Comparison of ENCODE assay signal across 8 cellular contexts in the genomic region with DNA sequence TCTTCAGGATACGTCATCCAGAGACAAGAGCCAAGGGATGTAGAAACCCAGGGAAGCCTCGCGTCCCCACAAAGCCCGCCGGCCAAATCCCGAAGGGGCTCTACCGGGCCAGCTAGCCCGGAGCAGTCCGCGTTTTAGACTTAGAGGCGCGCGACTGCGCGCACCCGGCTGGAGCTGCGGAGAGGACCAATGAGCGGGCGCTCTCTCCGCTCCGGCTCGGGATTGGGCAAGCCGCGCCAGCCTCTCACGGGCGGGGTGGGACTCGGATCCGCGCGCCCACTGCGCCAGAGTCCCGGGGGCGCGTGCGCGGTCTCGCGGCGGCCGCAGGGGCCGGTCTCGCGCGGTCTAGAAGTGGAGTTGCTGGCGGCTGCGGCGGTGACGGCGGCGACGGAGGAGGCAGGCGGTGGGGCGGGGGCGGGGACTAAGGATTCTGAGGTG. TPM values are rescaled to one million over a fixed set of nuclear protein-coding genes. Genes with fewer than 3 reads are reported as not detected.
A peak's percentile ranks its signal among the peaks of the same experiment; 100 is the strongest.
DNase-seq lines count a peak whose midpoint lies in the region; ATAC-seq and TF ChIP-seq lines count a peak whose summit lies in the region.

No MANE protein-coding gene starts in this region.

- peak overlapping the region; percentile 88 for H3K4me2 ChIP-seq in OCI-LY3 (ENCODE audit: low read length)

- H3K27ac ChIP-seq in HUES64 (ENCODE audit: low read depth, low read length) (peak overlapping the region; percentile 98), OCI-LY3 (ENCODE audit: low read length) (peak overlapping the region; percentile 65)

- DNase-seq in DMS 273 (lab: John Stamatoyannopoulos, UW; ENCODE audit: unreplicated experiment) = peak; percentile 99
- DNase-seq in activated T-cell treated with anti-CD3 and anti-CD28 coated beads for 4 hours = peak; percentile 83
- peak; percentile 41 for DNase-seq in epithelial cell of proximal tubule (ENCODE audit: low read depth)
- peak; percentile 97 for DNase-seq in mucosa of gallbladder (ENCODE audit: low spot score)
- DNase-seq in stimulated activated CD8-positive, alpha-beta memory T cell treated with anti-CD3 and anti-CD28 coated beads, Interleukin-4, amount 100 ng/mL, for 24 hours (ENCODE audit: low read depth) = peak; percentile 91

- H3K9me3 ChIP-seq in HUES64 (ENCODE audit: insufficient read depth, low read depth, low read length) (no peaks in the 10 kb centered on the region), OCI-LY3 (ENCODE audit: insufficient read depth, low read length) (no peaks in the 10 kb centered on the region)

- TF ChIP-seq CTCF in OCI-LY3 (IDR thresholded peaks at IDR 0.05; ENCODE audit: low read depth, low read length) (no peak), epithelial cell of proximal tubule (conservative IDR thresholded peaks at IDR 0.05; ENCODE audit: low read depth, low read length) (no peak)

- H3K4me1 ChIP-seq in HUES64 (ENCODE audit: insufficient read depth, low read length) (peaks cover 7% of the 10 kb centered on the region), OCI-LY3 (ENCODE audit: low read length) (peaks cover 9% of the 10 kb centered on the region)

- peak; percentile 94 for ATAC-seq in GM21515 (IDR thresholded peaks at IDR 0.05; ENCODE audit: unreplicated experiment)

- H3K79me2 ChIP-seq in OCI-LY3 (ENCODE audit: low read length) = peaks cover 25% of the 10 kb centered on the region; the same call in 1 of the 2 replicates

- peak overlapping the region; percentile 90 for H2AFZ ChIP-seq in OCI-LY3 (ENCODE audit: low read depth, low read length)

- WGBS in HUES64 = under 1% methylated on average over 54 of the region's 54 CpGs

- peaks cover 4% of the 10 kb centered on the region; the same call in 1 of the 2 replicates for H4K20me1 ChIP-seq in OCI-LY3 (ENCODE audit: insufficient read depth, low read length)

- H3K36me3 ChIP-seq in HUES64 (ENCODE audit: insufficient read depth, low read length) (no peaks in the 10 kb centered on the region), OCI-LY3 (replicated peaks; ENCODE audit: low read depth, low read length) (no peaks in the 10 kb centered on the region)

- H3K9ac ChIP-seq in HUES64 (ENCODE audit: low read depth, low read length) = peak overlapping the region; percentile 97
- peak overlapping the region; percentile 72 for H3K9ac ChIP-seq in OCI-LY3 (ENCODE audit: low read length)

- H3K27me3 ChIP-seq in HUES64 (ENCODE audit: insufficient read depth, low read length) (peaks cover 29% of the 10 kb centered on the region), OCI-LY3 (ENCODE audit: low read depth, low read length) (peaks cover 8% of the 10 kb centered on the region; the same call in 1 of the 2 replicates)

- H3K4me3 ChIP-seq in HUES64 (ENCODE audit: low read length) = peak overlapping the region; percentile 92
- peak overlapping the region; percentile 88 for H3K4me3 ChIP-seq in OCI-LY3 (ENCODE audit: low read length)
- peak overlapping the region; percentile 83 for H3K4me3 ChIP-seq in epithelial cell of proximal tubule (ENCODE audit: low read depth, low read length)

RNA-seq across cellular contexts. Expression of gene PALS1, which starts 0.2 kb away (rescaled TPM):
- 15.3 TPM for polyA plus RNA-seq in HUES64 (2013, experiment 1 of 2)
- polyA plus RNA-seq in HUES64 (2013, experiment 2 of 2) = 17.8 TPM
- total RNA-seq in epithelial cell of proximal tubule (22.9 and 26.4 TPM in 2 replicates), mucosa of gallbladder (31.6 TPM)

RNA-seq across cellular contexts. Expression of gene GARIN2, which starts 51.8 kb away (rescaled TPM):
- polyA plus RNA-seq in HUES64 (2013, experiment 1 of 2) = 0.35 TPM
- 0.89 TPM for polyA plus RNA-seq in HUES64 (2013, experiment 2 of 2)
- total RNA-seq in epithelial cell of proximal tubule (not detected in 2 replicates), mucosa of gallbladder (0.17 TPM)

Comparison
In these comparisons a context has a peak if more than half of its experiments do, and no peak if none do; other contexts are left out.
1. Peak in every context shown above with its lines: DNase-seq, ATAC-seq, H3K4me3 ChIP-seq and H3K27ac ChIP-seq.
2. DNase-seq: peak in every context shown above with its lines; median percentile 99 in DMS 273; 97 in mucosa of gallbladder; 91 in stimulated activated CD8-positive, alpha-beta memory T cell treated with anti-CD3 and anti-CD28 coated beads, Interleukin-4, amount 100 ng/mL, for 24 hours; 83 in activated T-cell treated with anti-CD3 and anti-CD28 coated beads for 4 hours; 41 in epithelial cell of proximal tubule.